23 cellular contexts compared by ENCODE assay signal in genomic region chr3:192237992-192238608, GRCh38.
A peak's percentile ranks its signal among the peaks of the same experiment; 100 is the strongest.
DNase-seq lines count a peak whose midpoint lies in the region; ATAC-seq and TF ChIP-seq lines count a peak whose summit lies in the region.
"Had no signal": no experiment of that assay in that cellular context is flagged by ENCODE, and none has a peak within 500 bp of the region (broad histone marks: within the 10 kb centered on the region; RNA-seq: fewer than 3 reads in every experiment).

No MANE protein-coding gene starts in this region.

- peak; percentile 30; the same call in 1 of the 2 replicates for TF ChIP-seq CTCF in Loucy (conservative IDR thresholded peaks at IDR 0.05; ENCODE audit: low read length)
- TF ChIP-seq CTCF in WTC11 (IDR thresholded peaks at IDR 0.05), result 0 out of 2 replicates have a peak, but pooled peaks have one; percentile 21
- peak; percentile 35 for TF ChIP-seq CTCF in type B pancreatic cell (conservative IDR thresholded peaks at IDR 0.05)
- TF ChIP-seq CTCF in vagina (IDR thresholded peaks at IDR 0.05), result no peak

- no peaks in the 10 kb centered on the region for H3K27me3 ChIP-seq in Loucy (ENCODE audit: insufficient read depth, low read length, poor library complexity, severe bottlenecking)
- no peaks in the 10 kb centered on the region for H3K27me3 ChIP-seq in vagina
- H3K27me3 ChIP-seq: hepatocyte, thyroid gland had no signal

- H3K9me3 ChIP-seq in Loucy (ENCODE audit: insufficient read depth, low read depth, low read length) (no peaks in the 10 kb centered on the region), vagina (no peaks in the 10 kb centered on the region)
- H3K9me3 ChIP-seq: thyroid gland had no signal

- POLR2A ChIA-PET in WTC11 (lab: Charles Lee), result no interaction called here

- H3K4me2 ChIP-seq in Loucy (ENCODE audit: low read depth, low read length, poor library complexity, severe bottlenecking), result no peak overlapping the region
- H3K4me2 ChIP-seq: hepatocyte had no signal

- no peak overlapping the region for H3K27ac ChIP-seq in vagina
- H3K27ac ChIP-seq: hepatocyte, thyroid gland had no signal

- no peak overlapping the region for H2AFZ ChIP-seq in Loucy (ENCODE audit: low read length)
- H2AFZ ChIP-seq: hepatocyte had no signal

- no peaks in the 10 kb centered on the region for H3K79me2 ChIP-seq in Loucy (ENCODE audit: insufficient read depth, low read length)
- H3K79me2 ChIP-seq: hepatocyte had no signal

- H3K27ac Mint-ChIP-seq in WTC11 (no peak overlapping the region), type B pancreatic cell (no peak overlapping the region)
- H3K27ac Mint-ChIP-seq: activated T-helper 2 cell treated with anti-CD3 and anti-CD28 coated beads, Interferon-gamma antibody, Interleukin-2, Interleukin-4, amounts not matched to agents 10 μg/mL and 5 μg/mL and 100 μg/mL, durations not matched to agents 14 hours and 24 hours and 36 hours; effector memory CD8-positive, alpha-beta T cell; memory B cell; naive thymus-derived CD8-positive, alpha-beta T cell; stimulated activated effector memory CD8-positive, alpha-beta T cell treated with anti-CD3 and anti-CD28 coated beads, Interleukin-12 subunit alpha, Interleukin-12 subunit beta, amount 100 ng/mL, for 72 hours; T-helper 1 cell treated with Interleukin-12 subunit alpha and Interleukin-12 subunit beta and Interleukin-4 antibody, amounts not matched to agents 30 μg/mL and 1 μg/mL, for 36 hours had no signal

- no peaks in the 10 kb centered on the region for H3K27me3 Mint-ChIP-seq in WTC11 (ENCODE audit: low read depth)
- no peaks in the 10 kb centered on the region for H3K27me3 Mint-ChIP-seq in type B pancreatic cell
- H3K27me3 Mint-ChIP-seq: effector memory CD8-positive, alpha-beta T cell; naive thymus-derived CD8-positive, alpha-beta T cell had no signal

- H3K4me1 Mint-ChIP-seq in WTC11 (peaks cover 17% of the 10 kb centered on the region), type B pancreatic cell (ENCODE audit: unreplicated experiment) (no peaks in the 10 kb centered on the region)
- H3K4me1 Mint-ChIP-seq: CD14-positive monocyte; memory B cell; naive thymus-derived CD8-positive, alpha-beta T cell; stimulated activated effector memory CD8-positive, alpha-beta T cell treated with anti-CD3 and anti-CD28 coated beads, Interleukin-12 subunit alpha, Interleukin-12 subunit beta, amount 100 ng/mL, for 72 hours had no signal

- H3K9ac ChIP-seq in Loucy (ENCODE audit: low read depth, low read length, poor library complexity, severe bottlenecking), result no peak overlapping the region

- H3K9me2 ChIP-seq in Loucy (replicated peaks; ENCODE audit: low read depth, low read length), result no peaks in the 10 kb centered on the region

- H3K4me3 ChIP-seq in Loucy (ENCODE audit: low read length, poor library complexity, severe bottlenecking) (no peak overlapping the region), vagina (no peak overlapping the region)
- H3K4me3 ChIP-seq: hepatocyte, thyroid gland had no signal

- CTCF ChIA-PET in WTC11 (lab: Charles Lee), result no interaction called here

- H3K4me3 Mint-ChIP-seq in WTC11, result no peak overlapping the region
- H3K4me3 Mint-ChIP-seq in type B pancreatic cell, result no peak overlapping the region
- H3K4me3 Mint-ChIP-seq: CD14-positive monocyte; effector memory CD8-positive, alpha-beta T cell; memory B cell; naive thymus-derived CD8-positive, alpha-beta T cell; stimulated activated effector memory CD8-positive, alpha-beta T cell treated with anti-CD3 and anti-CD28 coated beads, Interleukin-12 subunit alpha, Interleukin-12 subunit beta, amount 100 ng/mL, for 72 hours; T-helper 1 cell treated with Interleukin-12 subunit alpha and Interleukin-12 subunit beta and Interleukin-4 antibody, amounts not matched to agents 30 μg/mL and 1 μg/mL, for 36 hours had no signal

- no peaks in the 10 kb centered on the region for H3F3A ChIP-seq in Loucy (ENCODE audit: low read depth)

- peak; percentile 78 for ATAC-seq in WTC11
- ATAC-seq: activated CD4-positive, CD25-positive, alpha-beta regulatory T cell treated with anti-CD3 and anti-CD28 coated beads, Interleukin-2, amount 50 U/mL, for 24 hours; effector memory CD8-positive, alpha-beta T cell; naive thymus-derived CD8-positive, alpha-beta T cell; stimulated activated effector memory CD8-positive, alpha-beta T cell treated with anti-CD3 and anti-CD28 coated beads, Interleukin-12 subunit alpha, Interleukin-12 subunit beta, amount 100 ng/mL, for 72 hours had no signal

- no peak for TF ChIP-seq POLR2A in vagina (IDR thresholded peaks at IDR 0.05)

- H3K9me3 Mint-ChIP-seq in WTC11 (peaks cover 6% of the 10 kb centered on the region), type B pancreatic cell (no peaks in the 10 kb centered on the region)
- H3K9me3 Mint-ChIP-seq: memory B cell; T-helper 1 cell treated with Interleukin-12 subunit alpha and Interleukin-12 subunit beta and Interleukin-4 antibody, amounts not matched to agents 30 μg/mL and 1 μg/mL, for 36 hours had no signal

- no peaks in the 10 kb centered on the region for H4K20me1 ChIP-seq in Loucy (ENCODE audit: insufficient read depth, low read length, poor library complexity, severe bottlenecking)

- H3K36me3 ChIP-seq in Loucy (ENCODE audit: insufficient read depth, low read length), result no peaks in the 10 kb centered on the region
- no peaks in the 10 kb centered on the region for H3K36me3 ChIP-seq in vagina
- H3K36me3 ChIP-seq: thyroid gland had no signal

- H3K36me3 Mint-ChIP-seq in WTC11 (no peaks in the 10 kb centered on the region), type B pancreatic cell (no peaks in the 10 kb centered on the region)
- H3K36me3 Mint-ChIP-seq: CD14-positive monocyte; memory B cell; naive thymus-derived CD8-positive, alpha-beta T cell; stimulated activated effector memory CD8-positive, alpha-beta T cell treated with anti-CD3 and anti-CD28 coated beads, Interleukin-12 subunit alpha, Interleukin-12 subunit beta, amount 100 ng/mL, for 72 hours had no signal

- DNase-seq in NCI-H146 (lab: John Stamatoyannopoulos, UW) (peak; percentile 44), NCI-H146 treated with DMSO at 0.1 percent for 48 hours (lab: John Stamatoyannopoulos, UW; ENCODE audit: unreplicated experiment) (no peak), WTC11 (ENCODE audit: low spot score) (peak; percentile 41), type B pancreatic cell (ENCODE audit: extremely low spot score, unreplicated experiment) (no peak), vagina (ENCODE audit: extremely low spot score in 2 of 2) (no peak), AG08395 (ENCODE audit: low spot score) (no peak), cortex of kidney (lab: John Stamatoyannopoulos, UW) (no peak)
- DNase-seq: effector memory CD8-positive, alpha-beta T cell; EL; KG1; kidney glomerular epithelial cell; naive thymus-derived CD8-positive, alpha-beta T cell; NCI-H1436; SHP77 had no signal

- H3K4me1 ChIP-seq in Loucy (ENCODE audit: insufficient read depth, low read length, poor library complexity, severe bottlenecking) (no peaks in the 10 kb centered on the region), vagina (no peaks in the 10 kb centered on the region)
- H3K4me1 ChIP-seq: thyroid gland had no signal

- intact Hi-C loops in vagina (cut with DNase I), result no loop called here

TF ChIP-seq in WTC11, 78 proteins besides CTCF, POLR2A, EP300 and RAD21 (continues in another document):
- TF ChIP-seq ZNF671 (CRISPR knock-in tag; IDR thresholded peaks at IDR 0.05) (no peak), E2F5 (CRISPR knock-in tag; IDR thresholded peaks at IDR 0.05) (no peak), ZNF396 (CRISPR knock-in tag; IDR thresholded peaks at IDR 0.05; ENCODE audit: borderline replicate concordance) (no peak), FOXP4 (CRISPR knock-in tag; IDR thresholded peaks at IDR 0.05) (no peak), ZNF121 (CRISPR knock-in tag; IDR thresholded peaks at IDR 0.05) (no peak), RELA (CRISPR knock-in tag; IDR thresholded peaks at IDR 0.05; ENCODE audit: borderline replicate concordance) (no peak), OVOL2 (CRISPR knock-in tag; IDR thresholded peaks at IDR 0.05; ENCODE audit: borderline replicate concordance) (no peak)

Comparison
In these comparisons a context has a peak if more than half of its experiments do, and no peak if none do; other contexts are left out.
1. DNase-seq: peak in NCI-H146 (single experiment) and WTC11 (single experiment); none in NCI-H146 treated with DMSO at 0.1 percent for 48 hours (single experiment), type B pancreatic cell (single experiment), vagina (0 of 2), AG08395 (single experiment) and cortex of kidney (single experiment).
2. CTCF ChIP-seq: peak in Loucy (single experiment), WTC11 (single experiment) and type B pancreatic cell (single experiment); none in vagina (0 of 3).